In the genomic region with DNA sequence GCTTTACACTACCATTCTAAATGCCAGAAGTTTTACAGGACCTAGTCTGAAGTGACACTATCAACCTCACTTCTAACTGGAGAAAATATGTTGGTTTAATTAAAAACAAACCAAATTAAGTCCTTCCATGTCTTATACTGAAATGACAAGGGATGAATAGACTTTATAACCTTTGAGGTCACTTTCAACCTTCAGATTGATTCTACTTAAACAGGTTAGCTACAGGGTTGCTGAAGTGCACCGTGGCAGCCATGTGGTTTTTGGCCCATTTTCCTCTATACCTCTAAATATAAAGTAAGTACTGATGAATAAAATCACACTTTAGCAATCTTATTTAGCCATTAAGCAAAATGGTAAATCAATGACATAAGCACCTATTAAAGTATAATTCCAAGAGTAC, we compare ENCODE assay signal across 10 cellular contexts. TPM values are rescaled to one million over a fixed set of nuclear protein-coding genes. Genes with fewer than 3 reads are reported as not detected.
DNase-seq lines count a peak whose midpoint lies in the region; ATAC-seq, FAIRE-seq and TF ChIP-seq lines count a peak whose summit lies in the region.
"Had no signal": no experiment of that assay in that cellular context is flagged by ENCODE, and none has a peak within 500 bp of the region (broad histone marks: within the 10 kb centered on the region; RNA-seq: fewer than 3 reads in every experiment).

No MANE protein-coding gene starts in this region.

- TF ChIP-seq CTCF in GM12878 (IDR thresholded peaks at IDR 0.05 in 2 of 3, conservative IDR thresholded peaks at IDR 0.05 in 1 of 3; ENCODE audit: control insufficient read depth in 2 of 3, extremely low read depth in 1 of 3, insufficient read depth in 1 of 3, low read depth in 3 of 3, low read length in 3 of 3) = no peak
- no peak for TF ChIP-seq CTCF in right lobe of liver (IDR thresholded peaks at IDR 0.05)

- H3K27me3 ChIP-seq in GM12878 (replicated peaks in 1 of 2; ENCODE audit: control insufficient read depth in 2 of 2, insufficient read depth in 2 of 2, low read length in 1 of 2) (no peaks in the 10 kb centered on the region), right lobe of liver (no peaks in the 10 kb centered on the region), thymus (ENCODE audit: control insufficient read depth, insufficient read depth) (no peaks in the 10 kb centered on the region)

- no TSS peak for BruUV-seq in GM12878 (replicated peaks; lab: Mats Ljungman, UMichigan)

- H3K9me3 ChIP-seq in GM12878 (replicated peaks; ENCODE audit: control insufficient read depth, insufficient read depth, low read length) (no peaks in the 10 kb centered on the region), right lobe of liver (no peaks in the 10 kb centered on the region), thymus (ENCODE audit: control insufficient read depth) (no peaks in the 10 kb centered on the region)

- H3K4me2 ChIP-seq in GM12878 (ENCODE audit: control insufficient read depth, insufficient read depth) = peak overlapping the region; percentile 6

- H3K27ac ChIP-seq in GM12878 (ENCODE audit: control insufficient read depth, insufficient read depth) (no peak overlapping the region; the same call in 1 of the 2 replicates), right lobe of liver (peak overlapping the region; percentile 46 to 99 (median 98)), thymus (ENCODE audit: low read depth) (peak overlapping the region; percentile 49)

- no peaks in the 10 kb centered on the region; the same call in 1 of the 2 replicates for H4K20me1 ChIP-seq in GM12878 (ENCODE audit: control insufficient read depth, insufficient read depth)

- RAD21 ChIA-PET in GM12878 (lab: Charles Lee; ENCODE audit: unreplicated experiment) = interaction anchor here (1.4 to 5.2 kb wide), 6 partner anchors 18 to 243 kb away, joined by 4 to 23 read pairs (median 10); no protein-coding TSS in a partner anchor

- no peak for DNase-seq in activated T-cell treated with anti-CD3 and anti-CD28 coated beads, Interleukin-2, amount 50 U/mL, for 24 hours
- DNase-seq in activated T-cell treated with anti-CD3 and anti-CD28 coated beads, Interleukin-2, amount 50 U/mL, for 48 hours = no peak
- DNase-seq in GM12878 (ENCODE audit: low read depth, low spot score) (no peak), right lobe of liver (no peak), NCI-H446 treated with DMSO at 0.1 percent for 48 hours (lab: John Stamatoyannopoulos, UW) (no peak), AG20443 (ENCODE audit: low spot score) (no peak)
- DNase-seq: RPMI8226 had no signal

- no peak for TF ChIP-seq RAD21 in GM12878 (IDR thresholded peaks at IDR 0.05; ENCODE audit: insufficient read depth, low read depth, low read length)

- no peak for TF ChIP-seq EP300 in GM12878 (IDR thresholded peaks at IDR 0.05; ENCODE audit: borderline replicate concordance in 1 of 2, control insufficient read depth in 1 of 2, low read depth in 2 of 2, low read length in 2 of 2)

- intact Hi-C loops in GM12878 (cut with micrococcal nuclease; ENCODE audit: unreplicated experiment) = loop anchor here (5.0 kb wide), 3 partner anchors 216 to 376 kb away; a partner anchor contains a TSS
- intact Hi-C loops in right lobe of liver (cut with DNase I) = no loop called here

- H3K4me1 ChIP-seq in GM12878 (ENCODE audit: control insufficient read depth, insufficient read depth, low read length) (peaks cover 29% of the 10 kb centered on the region), right lobe of liver (peaks cover 0 to 63% (median 20%) of the 10 kb centered on the region in 4 donors), thymus (ENCODE audit: control insufficient read depth, insufficient read depth, low read length) (peaks cover 14% of the 10 kb centered on the region)

- peaks cover 2 to 48% of the 10 kb centered on the region in 2 experiments for H3K36me3 ChIP-seq in GM12878 (ENCODE audit: control insufficient read depth in 2 of 2, insufficient read depth in 2 of 2, low read length in 1 of 2)
- H3K36me3 ChIP-seq in right lobe of liver = peaks cover 30 to 75% (median 63%) of the 10 kb centered on the region in 4 donors
- peaks cover 42% of the 10 kb centered on the region for H3K36me3 ChIP-seq in thymus (ENCODE audit: control insufficient read depth, insufficient read depth)

- H3K27me3 Mint-ChIP-seq in activated T-cell treated with anti-CD3 and anti-CD28 coated beads, Interleukin-2, amount 50 U/mL, for 24 hours = peaks cover 4% of the 10 kb centered on the region

- TF ChIP-seq POLR2A in GM12878 (IDR thresholded peaks at IDR 0.05; ENCODE audit: low read depth, low read length) = no peak
- TF ChIP-seq POLR2A in right lobe of liver (IDR thresholded peaks at IDR 0.05) = no peak

- peaks cover 71% of the 10 kb centered on the region for H3K4me1 Mint-ChIP-seq in activated T-cell treated with anti-CD3 and anti-CD28 coated beads, Interleukin-2, amount 50 U/mL, for 24 hours (ENCODE audit: low read depth)

- H3K27ac Mint-ChIP-seq in activated T-cell treated with anti-CD3 and anti-CD28 coated beads, Interleukin-2, amount 50 U/mL, for 24 hours = peak overlapping the region; percentile 99

- FAIRE-seq in GM12878 (lab: Jason Lieb, UNC) = no peak
- FAIRE-seq: bronchial epithelial cell had no signal

- no peak overlapping the region for H2AFZ ChIP-seq in GM12878 (ENCODE audit: control insufficient read depth, low read depth, low read length)

- H3K4me3 Mint-ChIP-seq in activated T-cell treated with anti-CD3 and anti-CD28 coated beads, Interleukin-2, amount 50 U/mL, for 24 hours = peak overlapping the region; percentile 99

- CTCF ChIA-PET in GM12878 (lab: Yijun Ruan, JAX) = interaction anchor here (0.7 to 3.4 kb wide), 4 partner anchors 18 to 293 kb away, joined by 3 to 13 read pairs (median 4); no protein-coding TSS in a partner anchor

- H3K79me2 ChIP-seq in GM12878 (ENCODE audit: control insufficient read depth, insufficient read depth, low read length) = peaks cover 84% of the 10 kb centered on the region

- H3K36me3 Mint-ChIP-seq in activated T-cell treated with anti-CD3 and anti-CD28 coated beads, Interleukin-2, amount 50 U/mL, for 24 hours (ENCODE audit: low read depth) = peaks cover 87% of the 10 kb centered on the region

- 5% methylated on average over 1 of the region's 1 CpG for WGBS in GM12878 (ENCODE audit: insufficient coverage, insufficient replicate concordance, low lambda C conversion rate, missing lambda C conversion rate)
- WGBS in right lobe of liver (ENCODE audit: insufficient coverage, low coverage, low lambda C conversion rate, missing lambda C conversion rate) = 38% methylated on average over 1 of the region's 1 CpG
- 31% methylated on average over 1 of the region's 1 CpG for WGBS in thymus

- in situ Hi-C loops in GM12878 (cut with MboI) = loop anchor here (5.0 kb wide), 1 partner anchor 101 kb away; a partner anchor contains a TSS

- SMC1A ChIA-PET in GM12878 (lab: Charles Lee; ENCODE audit: uncharacterized antibody, unreplicated experiment) = interaction anchor here (0.8 to 4.5 kb wide), 10 partner anchors 10 to 291 kb away, joined by 3 to 23 read pairs (median 4); no protein-coding TSS in a partner anchor

- H3K9me3 Mint-ChIP-seq in activated T-cell treated with anti-CD3 and anti-CD28 coated beads, Interleukin-2, amount 50 U/mL, for 24 hours = no peaks in the 10 kb centered on the region

- POLR2A ChIA-PET in GM12878 (lab: Charles Lee) = interaction anchor here (0.5 to 1.3 kb wide), 3 partner anchors 21 to 353 kb away, joined by 3 to 4 read pairs (median 3); no protein-coding TSS in a partner anchor

- peak overlapping the region; percentile 75; the same call in 1 of the 2 replicates for H3K4me3 ChIP-seq in GM12878
- H3K4me3 ChIP-seq in right lobe of liver = peak overlapping the region; percentile 84 to 90 (median 88)
- H3K4me3 ChIP-seq in thymus (ENCODE audit: low read length) = peak overlapping the region; percentile 100

- peak overlapping the region; percentile 14; the same call in 1 of the 2 replicates for H3K9ac ChIP-seq in GM12878 (ENCODE audit: control insufficient read depth, insufficient read depth, low read length)

- no peak for ATAC-seq in GM12878
- ATAC-seq in right lobe of liver = no peak
- no peak for ATAC-seq in HG03025 (IDR thresholded peaks at IDR 0.05; ENCODE audit: low FRiP score, unreplicated experiment)

TF ChIP-seq in GM12878, 131 proteins besides CTCF, POLR2A, EP300 and RAD21:
- 0 out of 2 replicates have a peak, but pooled peaks have one; percentile 39 for TF ChIP-seq SMAD5 (IDR thresholded peaks at IDR 0.05; ENCODE audit: low read depth)
- TF ChIP-seq CHD4 (IDR thresholded peaks at IDR 0.05) = no peak
TF ChIP-seq in GM12878: peak in this region for 1.

RNA-seq across cellular contexts. Expression of a gene that starts 3.9 kb away (rescaled TPM):
- total RNA-seq in GM12878 (2013; cell fraction: nucleolus; rRNA removed) = 920 and 952 TPM in 2 replicates
- total RNA-seq in GM12878 (2014; rRNA removed) = 117 and 156 TPM in 2 replicates
- total RNA-seq in GM12878 (2014; rRNA removed; fragmentation: Illumina TruSeq; extraction: Trizol) = 109 and 111 TPM in 2 replicates
- 112 and 118 TPM in 2 replicates for total RNA-seq in GM12878 (2021)
- 21.8 TPM for polyA plus RNA-seq in GM12878 (2011; ENCODE audit: low read depth)
- polyA plus RNA-seq in GM12878 (2011; rRNA removed) = 103 and 142 TPM in 2 replicates
- polyA plus RNA-seq in GM12878 (2011; cell fraction: cytosol; rRNA removed) = 39.8 and 59.5 TPM in 2 replicates
- 187 and 191 TPM in 2 replicates for polyA plus RNA-seq in GM12878 (2011; cell fraction: nucleus; rRNA removed)
- polyA plus RNA-seq in GM12878 (2012) = 37.4 and 49.1 TPM in 2 replicates
- polyA plus RNA-seq in GM12878 (2014; fragmentation: Illumina TruSeq; extraction: Trizol) = 84.2 and 115 TPM in 2 replicates
- 10 to 100 TPM; 36.2 to 47.3 TPM for polyA plus RNA-seq in GM12878 (2014; fragmentation: Nextera tagmentation; extraction: Ambion mirVana)
- 48.4 and 61.8 TPM in 2 replicates for polyA plus RNA-seq in GM12878 (2014; rRNA removed)
- polyA plus RNA-seq in GM12878 (2016; fragmentation: Nextera tagmentation; extraction: Ambion mirVana) = 10 to 100 TPM; 69.2 to 75.3 TPM
- polyA minus RNA-seq in GM12878 (2011; rRNA and poly(A)+ RNA removed) = 84.7 and 105 TPM in 2 replicates
- polyA minus RNA-seq in GM12878 (2011; cell fraction: cytosol; rRNA and poly(A)+ RNA removed) = 40.1 and 47.0 TPM in 2 replicates
- 239 and 256 TPM in 2 replicates for polyA minus RNA-seq in GM12878 (2011; cell fraction: nucleus; rRNA and poly(A)+ RNA removed)
- total RNA-seq in right lobe of liver = 100 to 1,000 TPM in 5 of 6 experiments, 10 to 100 TPM in 1; 77.0 to 463 (median 290) TPM
- polyA plus RNA-seq in thymus = 137 TPM
